8 cellular contexts compared by ENCODE assay signal in genomic region chr2:200765139-200765951, GRCh38. TPM values are rescaled to one million over a fixed set of nuclear protein-coding genes. Genes with fewer than 3 reads are reported as not detected.
DNase-seq lines count a peak whose midpoint lies in the region; ATAC-seq and TF ChIP-seq lines count a peak whose summit lies in the region.

No MANE protein-coding gene starts in this region.

- peak; percentile 72 for ATAC-seq in CD8-positive, alpha-beta T cell
- ATAC-seq in HG03432 (IDR thresholded peaks at IDR 0.05; ENCODE audit: unreplicated experiment) (peak; percentile 67), HG03175 (IDR thresholded peaks at IDR 0.05; ENCODE audit: unreplicated experiment) (no peak)

- no peaks in the 10 kb centered on the region for H3K4me1 Mint-ChIP-seq in CD8-positive, alpha-beta T cell (ENCODE audit: low read depth)
- H3K4me1 Mint-ChIP-seq in activated naive CD4-positive, alpha-beta T cell treated with anti-CD3 and anti-CD28 coated beads for 36 hours (ENCODE audit: low read depth): peaks cover 27% of the 10 kb centered on the region

- CTCF ChIA-PET in CD8-positive, alpha-beta T cell (lab: Charles Lee): interaction anchor here (0.5 to 1.5 kb wide), 2 partner anchors 9 to 351 kb away, joined by 3 read pairs; no protein-coding TSS in a partner anchor
- CTCF ChIA-PET in activated naive CD4-positive, alpha-beta T cell treated with anti-CD3 and anti-CD28 coated beads for 36 hours (lab: Charles Lee): interaction anchor here (0.5 to 2.9 kb wide), 9 partner anchors 9 to 55 kb away, joined by 3 to 12 read pairs (median 3); no protein-coding TSS in a partner anchor

- DNase-seq in CD8-positive, alpha-beta T cell: peak in 2 of 7 experiments; percentile 23 to 28
- DNase-seq in activated naive CD4-positive, alpha-beta T cell treated with anti-CD3 and anti-CD28 coated beads for 36 hours: peak; percentile 70
- peak; percentile 93 for DNase-seq in kidney tubule cell (ENCODE audit: low spot score)
- no peak for DNase-seq in NOMO-1 treated with dmso at 0.1 percent for 144 hours (lab: John Stamatoyannopoulos, UW; ENCODE audit: unreplicated experiment)
- DNase-seq in NCI-H1417 treated with DMSO at 0.1 percent for 48 hours (lab: John Stamatoyannopoulos, UW): no peak
- DNase-seq in NCI-H345 (lab: John Stamatoyannopoulos, UW): no peak

- H3K9me3 Mint-ChIP-seq in CD8-positive, alpha-beta T cell: no peaks in the 10 kb centered on the region
- H3K9me3 Mint-ChIP-seq in activated naive CD4-positive, alpha-beta T cell treated with anti-CD3 and anti-CD28 coated beads for 36 hours: no peaks in the 10 kb centered on the region

- H3K27me3 ChIP-seq in CD8-positive, alpha-beta T cell (ENCODE audit: insufficient read depth, low read length): no peaks in the 10 kb centered on the region

- H3K27ac ChIP-seq in CD8-positive, alpha-beta T cell (ENCODE audit: low read depth, low read length): no peak overlapping the region

- no peak for TF ChIP-seq CTCF in CD8-positive, alpha-beta T cell (IDR thresholded peaks at IDR 0.05)

- H3K36me3 Mint-ChIP-seq in CD8-positive, alpha-beta T cell: no peaks in the 10 kb centered on the region
- H3K36me3 Mint-ChIP-seq in activated naive CD4-positive, alpha-beta T cell treated with anti-CD3 and anti-CD28 coated beads for 36 hours (ENCODE audit: low read depth): no peaks in the 10 kb centered on the region

- intact Hi-C loops in CD8-positive, alpha-beta T cell (cut with DNase I, micrococcal nuclease): no loop called here
- intact Hi-C loops in activated naive CD4-positive, alpha-beta T cell treated with anti-CD3 and anti-CD28 coated beads for 36 hours (cut with micrococcal nuclease): loop anchor here (1.0 to 2.0 kb wide), 6 partner anchors 49 to 353 kb away; partner anchors contain the start of genes NIF3L1 and PPIL3

- H3K27me3 Mint-ChIP-seq in CD8-positive, alpha-beta T cell (ENCODE audit: low read depth): peaks cover 4% of the 10 kb centered on the region
- no peaks in the 10 kb centered on the region for H3K27me3 Mint-ChIP-seq in activated naive CD4-positive, alpha-beta T cell treated with anti-CD3 and anti-CD28 coated beads for 36 hours (ENCODE audit: low read depth)

- H3K4me1 ChIP-seq in CD8-positive, alpha-beta T cell (ENCODE audit: insufficient read depth, low read length): no peaks in the 10 kb centered on the region

- no peaks in the 10 kb centered on the region for H3K36me3 ChIP-seq in CD8-positive, alpha-beta T cell (ENCODE audit: insufficient read depth, low read length)

- POLR2A ChIA-PET in CD8-positive, alpha-beta T cell (lab: Charles Lee): no interaction called here

- H3K4me3 Mint-ChIP-seq in CD8-positive, alpha-beta T cell: no peak overlapping the region
- H3K4me3 Mint-ChIP-seq in activated naive CD4-positive, alpha-beta T cell treated with anti-CD3 and anti-CD28 coated beads for 36 hours: peak overlapping the region; percentile 32

- no peak overlapping the region for H3K27ac Mint-ChIP-seq in CD8-positive, alpha-beta T cell
- H3K27ac Mint-ChIP-seq in activated naive CD4-positive, alpha-beta T cell treated with anti-CD3 and anti-CD28 coated beads for 36 hours: peak overlapping the region; percentile 92

- no peak overlapping the region for H3K4me3 ChIP-seq in CD8-positive, alpha-beta T cell (ENCODE audit: low read depth, low read length)

- H3K9me3 ChIP-seq in CD8-positive, alpha-beta T cell (ENCODE audit: low read length): no peaks in the 10 kb centered on the region

RNA-seq across cellular contexts. Expression of gene BZW1, which starts 46.4 kb away (rescaled TPM):
- total RNA-seq in CD8-positive, alpha-beta T cell: 100 to 1,000 TPM; 330 to 338 TPM
- total RNA-seq in activated naive CD4-positive, alpha-beta T cell treated with anti-CD3 and anti-CD28 coated beads for 36 hours: 100 to 1,000 TPM; 423 to 442 TPM

Comparison
In these comparisons a context has a peak if more than half of its experiments do, and no peak if none do; other contexts are left out.
1. DNase-seq: peak in activated naive CD4-positive, alpha-beta T cell treated with anti-CD3 and anti-CD28 coated beads for 36 hours (single experiment) and kidney tubule cell (single experiment); none in NOMO-1 treated with dmso at 0.1 percent for 144 hours (single experiment), NCI-H1417 treated with DMSO at 0.1 percent for 48 hours (single experiment) and NCI-H345 (single experiment).